ENCODE assay signal across 9 cellular contexts in the genomic region with DNA sequence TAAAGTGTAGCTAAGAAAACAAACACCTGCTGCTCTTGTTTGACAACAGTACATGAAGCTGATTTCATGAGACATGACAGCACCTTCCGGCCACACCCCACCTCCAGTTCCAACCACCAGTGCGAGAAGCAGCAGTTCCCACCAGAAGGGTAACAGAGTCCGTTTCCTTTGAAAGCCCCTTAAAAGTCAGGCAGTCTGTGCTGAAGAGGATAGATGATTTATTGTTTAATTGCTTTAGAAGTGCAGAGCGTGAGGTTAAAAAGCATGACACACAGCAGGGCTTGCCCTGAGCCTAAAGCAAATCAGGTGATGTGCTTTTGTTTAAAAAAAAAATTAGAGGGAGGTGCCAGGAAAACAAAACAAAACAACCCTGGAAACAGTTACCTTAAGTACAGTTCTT.
A peak's percentile ranks its signal among the peaks of the same experiment; 100 is the strongest.
DNase-seq lines count a peak whose midpoint lies in the region; ATAC-seq and TF ChIP-seq lines count a peak whose summit lies in the region.
"Had no signal": no experiment of that assay in that cellular context is flagged by ENCODE, and none has a peak within 500 bp of the region (broad histone marks: within the 10 kb centered on the region; RNA-seq: fewer than 3 reads in every experiment).

No MANE protein-coding gene starts in this region.

- no peak overlapping the region for H3K4me2 ChIP-seq in PC-3 (ENCODE audit: low read length)

- intact Hi-C loops in PC-3 (cut with micrococcal nuclease), result no loop called here

- TF ChIP-seq CTCF in PC-3 (conservative IDR thresholded peaks at IDR 0.05; ENCODE audit: low read depth, low read length), result no peak

- H3K36me3 ChIP-seq in PC-3 (ENCODE audit: low read depth, low read length), result no peaks in the 10 kb centered on the region
- H3K36me3 ChIP-seq: lower lobe of right lung had no signal

- peak; percentile 53 for ATAC-seq in HG02610 (IDR thresholded peaks at IDR 0.05; ENCODE audit: unreplicated experiment)
- ATAC-seq in PC-3, result peak; percentile 31; the same call in 1 of the 2 replicates
- ATAC-seq: body of pancreas had no signal

- H3K4me3 ChIP-seq in PC-3 (ENCODE audit: low read length), result no peak overlapping the region
- H3K4me3 ChIP-seq: body of pancreas, lower lobe of right lung had no signal

- BruUV-seq in PC-3 (replicated peaks; lab: Mats Ljungman, UMichigan), result no TSS peak

- H4K20me1 ChIP-seq in PC-3 (ENCODE audit: low read length), result no peaks in the 10 kb centered on the region

- no peak overlapping the region for H3K9ac ChIP-seq in PC-3 (ENCODE audit: low read length)

- no peaks in the 10 kb centered on the region for H3K4me1 ChIP-seq in PC-3 (ENCODE audit: insufficient read depth, low read length)
- H3K4me1 ChIP-seq: body of pancreas, lower lobe of right lung had no signal

- DNase-seq in PC-3 (peak; percentile 4), SKM-1 (lab: John Stamatoyannopoulos, UW; ENCODE audit: unreplicated experiment) (no peak), HuH-7.5 (ENCODE audit: low spot score) (no peak), A172 (ENCODE audit: low spot score) (no peak)
- DNase-seq in activated naive CD4-positive, alpha-beta T cell treated with anti-CD3 and anti-CD28 coated beads, Interleukin-2, amount 50 U/mL, for 16 hours, result peak; percentile 49
- peak; percentile 60 to 81 (median 75) for DNase-seq in stimulated activated naive CD4-positive, alpha-beta T cell (lab: John Stamatoyannopoulos, UW)
- DNase-seq: body of pancreas, lower lobe of right lung had no signal

- H3K27me3 ChIP-seq in PC-3 (ENCODE audit: low read length), result no peaks in the 10 kb centered on the region
- H3K27me3 ChIP-seq: body of pancreas had no signal

- H3K9me2 ChIP-seq in PC-3 (replicated peaks; ENCODE audit: low read length), result no peaks in the 10 kb centered on the region

- POLR2A ChIA-PET in PC-3 (lab: Charles Lee; ENCODE audit: unreplicated experiment), result no interaction called here

- H3F3A ChIP-seq in PC-3 (ENCODE audit: low read length, unreplicated experiment), result no peaks in the 10 kb centered on the region

- CTCF ChIA-PET in PC-3 (lab: Charles Lee), result interaction anchor here (0.7 kb wide), 1 partner anchor 111 kb away, joined by 3 read pairs; no protein-coding TSS in a partner anchor

- no peaks in the 10 kb centered on the region for H3K9me3 ChIP-seq in PC-3 (ENCODE audit: low read length)
- H3K9me3 ChIP-seq: body of pancreas, lower lobe of right lung had no signal

- no peak overlapping the region for H3K27ac ChIP-seq in PC-3 (ENCODE audit: low read length)
- H3K27ac ChIP-seq: body of pancreas, lower lobe of right lung had no signal

- no peaks in the 10 kb centered on the region for H3K79me2 ChIP-seq in PC-3 (ENCODE audit: low read length)

- no peak overlapping the region for H2AFZ ChIP-seq in PC-3 (ENCODE audit: low read length)

Comparison
In these comparisons a context has a peak if more than half of its experiments do, and no peak if none do; other contexts are left out.
1. DNase-seq: peak in PC-3 (single experiment), activated naive CD4-positive, alpha-beta T cell treated with anti-CD3 and anti-CD28 coated beads, Interleukin-2, amount 50 U/mL, for 16 hours (single experiment) and stimulated activated naive CD4-positive, alpha-beta T cell (6 of 6); none in SKM-1 (single experiment), HuH-7.5 (single experiment) and A172 (single experiment).